In genomic region chr1:27469334-27469733, GRCh38 we compare ENCODE assay signal across 20 cellular contexts. TPM values are rescaled to one million over a fixed set of nuclear protein-coding genes. Genes with fewer than 3 reads are reported as not detected.
DNase-seq lines count a peak whose midpoint lies in the region; ATAC-seq and TF ChIP-seq lines count a peak whose summit lies in the region.
"Had no signal": no experiment of that assay in that cellular context is flagged by ENCODE, and none has a peak within 500 bp of the region (broad histone marks: within the 10 kb centered on the region; RNA-seq: fewer than 3 reads in every experiment).

No MANE protein-coding gene starts in this region.

- H3K27ac ChIP-seq in prostate gland, result peak overlapping the region; percentile 2 to 44
- H3K27ac ChIP-seq in aorta (ENCODE audit: low read depth in 1 of 2, low read length in 2 of 2), result no peak overlapping the region
- H3K27ac ChIP-seq: BLaER1 treated with 17β-estradiol and CSF1 and Interleukin-3, amounts not matched to agents 10 nM and 100 nM; dorsolateral prefrontal cortex; epithelial cell of prostate; HL-60; lower lobe of right lung; right atrium auricular region; vagina had no signal

- H3K4me3 ChIP-seq in epithelial cell of esophagus (ENCODE audit: low read length) (no peak overlapping the region), prostate gland (no peak overlapping the region), aorta (ENCODE audit: low read length in 2 of 2) (no peak overlapping the region)
- H3K4me3 ChIP-seq: BLaER1 treated with 17β-estradiol and CSF1 and Interleukin-3, amounts not matched to agents 10 nM and 100 nM; dorsolateral prefrontal cortex; lower lobe of right lung; right atrium auricular region; vagina had no signal

- intact Hi-C loops in activated CD8-positive, alpha-beta T cell treated with anti-CD3 and anti-CD28 coated beads for 36 hours (cut with micrococcal nuclease), result no loop called here
- intact Hi-C loops in prostate gland (cut with DNase I) (no loop called here), aorta (cut with DNase I) (no loop called here)

- no peaks in the 10 kb centered on the region for H3K27me3 ChIP-seq in prostate gland (replicated peaks; ENCODE audit: insufficient read depth)
- H3K27me3 ChIP-seq in aorta (ENCODE audit: control insufficient read depth in 1 of 2, insufficient read depth in 2 of 2, low read length in 1 of 2), result no peaks in the 10 kb centered on the region
- H3K27me3 ChIP-seq: BLaER1 treated with 17β-estradiol and CSF1 and Interleukin-3, amounts not matched to agents 10 nM and 100 nM; dorsolateral prefrontal cortex; right atrium auricular region; vagina had no signal

- no peaks in the 10 kb centered on the region for H3K27me3 Mint-ChIP-seq in activated CD8-positive, alpha-beta T cell treated with anti-CD3 and anti-CD28 coated beads for 36 hours
- no peaks in the 10 kb centered on the region for H3K27me3 Mint-ChIP-seq in activated CD8-positive, alpha-beta T cell treated with anti-CD3 and anti-CD28 coated beads, Interleukin-2, amount 10 ng/mL, durations not matched to agents 7 days and 5 days (ENCODE audit: low read depth)
- no peaks in the 10 kb centered on the region for H3K27me3 Mint-ChIP-seq in T-cell

- no peak for TF ChIP-seq POLR2A in prostate gland (IDR thresholded peaks at IDR 0.05)

- H3K9me3 ChIP-seq in prostate gland, result no peaks in the 10 kb centered on the region
- H3K9me3 ChIP-seq in aorta (ENCODE audit: control insufficient read depth, low read length), result no peaks in the 10 kb centered on the region
- H3K9me3 ChIP-seq: lower lobe of right lung, right atrium auricular region, SK-N-SH, vagina had no signal

- H3K9me3 Mint-ChIP-seq in activated CD8-positive, alpha-beta T cell treated with anti-CD3 and anti-CD28 coated beads for 36 hours, result no peaks in the 10 kb centered on the region
- no peaks in the 10 kb centered on the region for H3K9me3 Mint-ChIP-seq in activated CD8-positive, alpha-beta T cell treated with anti-CD3 and anti-CD28 coated beads, Interleukin-2, amount 10 ng/mL, durations not matched to agents 7 days and 5 days (ENCODE audit: insufficient read depth)
- H3K9me3 Mint-ChIP-seq in T-cell, result no peaks in the 10 kb centered on the region
- H3K9me3 Mint-ChIP-seq: WTC11 had no signal

- H3K36me3 ChIP-seq in prostate gland (no peaks in the 10 kb centered on the region), aorta (ENCODE audit: control insufficient read depth in 1 of 2, insufficient read depth in 2 of 2, low read length in 1 of 2) (no peaks in the 10 kb centered on the region)

- H3K27ac Mint-ChIP-seq in activated CD8-positive, alpha-beta T cell treated with anti-CD3 and anti-CD28 coated beads for 36 hours, result peak overlapping the region; percentile 60
- no peak overlapping the region for H3K27ac Mint-ChIP-seq in activated CD8-positive, alpha-beta T cell treated with anti-CD3 and anti-CD28 coated beads, Interleukin-2, amount 10 ng/mL, durations not matched to agents 7 days and 5 days
- H3K27ac Mint-ChIP-seq in T-cell, result peak overlapping the region; percentile 36 to 49
- H3K27ac Mint-ChIP-seq: WTC11 had no signal

- CTCF ChIA-PET in activated CD8-positive, alpha-beta T cell treated with anti-CD3 and anti-CD28 coated beads for 36 hours (lab: Charles Lee), result interaction anchor here (1.3 to 1.5 kb wide), 3 partner anchors 15 to 53 kb away, joined by 3 to 4 read pairs (median 3); no protein-coding TSS in a partner anchor
- CTCF ChIA-PET in activated CD8-positive, alpha-beta T cell treated with anti-CD3 and anti-CD28 coated beads, Interleukin-2, amount 10 ng/mL, durations not matched to agents 7 days and 5 days (lab: Charles Lee), result interaction anchor here (1.1 to 1.6 kb wide), 2 partner anchors 53 to 54 kb away, joined by 3 to 4 read pairs; no protein-coding TSS in a partner anchor
- CTCF ChIA-PET in T-cell (lab: Charles Lee), result interaction anchor here (0.6 to 1.1 kb wide), 5 partner anchors 7 to 79 kb away, joined by 3 to 5 read pairs (median 3); no protein-coding TSS in a partner anchor

- POLR2A ChIA-PET in activated CD8-positive, alpha-beta T cell treated with anti-CD3 and anti-CD28 coated beads for 36 hours (lab: Charles Lee), result interaction anchor here (1.0 to 1.5 kb wide), 4 partner anchors 15 to 57 kb away, joined by 3 to 4 read pairs (median 3); no protein-coding TSS in a partner anchor
- POLR2A ChIA-PET in activated CD8-positive, alpha-beta T cell treated with anti-CD3 and anti-CD28 coated beads, Interleukin-2, amount 10 ng/mL, durations not matched to agents 7 days and 5 days (lab: Charles Lee), result no interaction called here
- POLR2A ChIA-PET in T-cell (lab: Charles Lee), result no interaction called here

- no peak for DNase-seq in activated CD8-positive, alpha-beta T cell treated with anti-CD3 and anti-CD28 coated beads for 36 hours
- no peak for DNase-seq in activated CD8-positive, alpha-beta T cell treated with anti-CD3 and anti-CD28 coated beads, Interleukin-2, amount 10 ng/mL, durations not matched to agents 7 days and 5 days
- DNase-seq in T-cell (no peak), epithelial cell of esophagus (ENCODE audit: low read depth) (peak; percentile 32), prostate gland (ENCODE audit: low spot score) (no peak), aorta (no peak)
- DNase-seq: activated CD8-positive, alpha-beta memory T cell treated with anti-CD3 and anti-CD28 coated beads, Interleukin-2, amount 50 U/mL, for 4 hours; dorsolateral prefrontal cortex; hippocampal formation; lower lobe of right lung; NCI-H510A treated with DMSO at 0.1 percent for 48 hours; SK-N-SH had no signal

- no peak for TF ChIP-seq CTCF in activated CD8-positive, alpha-beta T cell treated with anti-CD3 and anti-CD28 coated beads for 36 hours (IDR thresholded peaks at IDR 0.05)
- TF ChIP-seq CTCF in epithelial cell of esophagus (IDR thresholded peaks at IDR 0.05; ENCODE audit: insufficient read depth, low read depth, low read length, missing control alignments), result no peak
- no peak for TF ChIP-seq CTCF in prostate gland (IDR thresholded peaks at IDR 0.05)

- H3K4me1 Mint-ChIP-seq in activated CD8-positive, alpha-beta T cell treated with anti-CD3 and anti-CD28 coated beads for 36 hours (ENCODE audit: low read depth), result peaks cover 60% of the 10 kb centered on the region
- peaks cover 38% of the 10 kb centered on the region for H3K4me1 Mint-ChIP-seq in activated CD8-positive, alpha-beta T cell treated with anti-CD3 and anti-CD28 coated beads, Interleukin-2, amount 10 ng/mL, durations not matched to agents 7 days and 5 days (ENCODE audit: low read depth)
- peaks cover 82 to 86% (median 82%) of the 10 kb centered on the region in 3 donors for H3K4me1 Mint-ChIP-seq in T-cell

- 73% methylated on average over 6 of the region's 6 CpGs for whole genome bisulfite sequencing in prostate gland
- 88 to 89% methylated on average over 6 of the region's 6 CpGs for WGBS in aorta, 2 donors

- no peaks in the 10 kb centered on the region for H3K4me1 ChIP-seq in prostate gland (replicated peaks)
- H3K4me1 ChIP-seq in aorta (ENCODE audit: control insufficient read depth in 1 of 2, insufficient read depth in 2 of 2, low read length in 2 of 2), result no peaks in the 10 kb centered on the region

- peak; percentile 49 for ATAC-seq in activated CD8-positive, alpha-beta T cell treated with anti-CD3 and anti-CD28 coated beads for 36 hours
- ATAC-seq in activated CD8-positive, alpha-beta T cell treated with anti-CD3 and anti-CD28 coated beads, Interleukin-2, amount 10 ng/mL, durations not matched to agents 7 days and 5 days, result no peak
- no peak for ATAC-seq in T-cell (replicated peaks in 1 of 4)
- ATAC-seq in HG03521 (IDR thresholded peaks at IDR 0.05; ENCODE audit: unreplicated experiment), result no peak
- no peak for ATAC-seq in GM18861 (IDR thresholded peaks at IDR 0.05; ENCODE audit: unreplicated experiment)
- ATAC-seq in aorta (ENCODE audit: low FRiP score), result no peak
- ATAC-seq: lower lobe of right lung, WTC11 had no signal

- peaks cover 29% of the 10 kb centered on the region for H3K36me3 Mint-ChIP-seq in activated CD8-positive, alpha-beta T cell treated with anti-CD3 and anti-CD28 coated beads for 36 hours (ENCODE audit: low read depth)
- H3K36me3 Mint-ChIP-seq in activated CD8-positive, alpha-beta T cell treated with anti-CD3 and anti-CD28 coated beads, Interleukin-2, amount 10 ng/mL, durations not matched to agents 7 days and 5 days (ENCODE audit: low read depth), result peaks cover 29% of the 10 kb centered on the region
- H3K36me3 Mint-ChIP-seq in T-cell, result peaks cover 37% of the 10 kb centered on the region

- H3K4me3 Mint-ChIP-seq in activated CD8-positive, alpha-beta T cell treated with anti-CD3 and anti-CD28 coated beads for 36 hours, result no peak overlapping the region
- no peak overlapping the region for H3K4me3 Mint-ChIP-seq in activated CD8-positive, alpha-beta T cell treated with anti-CD3 and anti-CD28 coated beads, Interleukin-2, amount 10 ng/mL, durations not matched to agents 7 days and 5 days
- peak overlapping the region in 1 of 3 donors; percentile 24 for H3K4me3 Mint-ChIP-seq in T-cell
- H3K4me3 Mint-ChIP-seq: WTC11 had no signal

RNA-seq across cellular contexts. Expression of gene WASF2, which starts 20.6 kb away (rescaled TPM):
- 100 to 1,000 TPM; 108 to 111 TPM for total RNA-seq in activated CD8-positive, alpha-beta T cell treated with anti-CD3 and anti-CD28 coated beads for 36 hours
- 100 to 1,000 TPM; 120 to 127 TPM for total RNA-seq in activated CD8-positive, alpha-beta T cell treated with anti-CD3 and anti-CD28 coated beads, Interleukin-2, amount 10 ng/mL, durations not matched to agents 7 days and 5 days
- total RNA-seq in T-cell, result 100 to 1,000 TPM; 145 to 161 (median 156) TPM
- total RNA-seq in prostate gland, result 10 to 100 TPM; 42.0 to 63.6 TPM
- 100 to 1,000 TPM; 155 to 164 TPM for total RNA-seq in aorta
- polyA plus RNA-seq in aorta, result 10 to 100 TPM; 27.2 to 47.4 TPM

Comparison
In these comparisons a context has a peak if more than half of its experiments do, and no peak if none do; other contexts are left out.
1. H3K27ac ChIP-seq: peak in prostate gland (2 of 2); none in aorta (0 of 2).